ENCODE assay signal across 10 cellular contexts in genomic region chr9:93118863-93119702, GRCh38. TPM values are rescaled to one million over a fixed set of nuclear protein-coding genes. Genes with fewer than 3 reads are reported as not detected.
DNase-seq lines count a peak whose midpoint lies in the region; ATAC-seq and TF ChIP-seq lines count a peak whose summit lies in the region.
"Had no signal": no experiment of that assay in that cellular context is flagged by ENCODE, and none has a peak within 500 bp of the region (broad histone marks: within the 10 kb centered on the region; RNA-seq: fewer than 3 reads in every experiment).

No MANE protein-coding gene starts in this region.

- no peaks in the 10 kb centered on the region for H3K9me3 Mint-ChIP-seq in naive B cell
- H3K9me3 Mint-ChIP-seq: IgD-negative memory B cell, nephron had no signal

- peaks cover 18 to 29% (median 24%) of the 10 kb centered on the region in 3 donors for H3K4me1 Mint-ChIP-seq in naive B cell

- H3K9me3 ChIP-seq in upper lobe of right lung: no peaks in the 10 kb centered on the region

- H3K4me1 ChIP-seq in upper lobe of right lung: peaks cover 22% of the 10 kb centered on the region

- H3K27me3 Mint-ChIP-seq in naive B cell: no peaks in the 10 kb centered on the region
- H3K27me3 Mint-ChIP-seq: IgD-negative memory B cell had no signal

- peak overlapping the region in 5 of 6 donors; percentile 27 to 98 (median 84) for H3K27ac Mint-ChIP-seq in naive B cell

- ATAC-seq in naive B cell (ENCODE audit: low read depth in 2 of 2) (no peak), upper lobe of right lung (no peak)

- no peaks in the 10 kb centered on the region for H3K36me3 Mint-ChIP-seq in naive B cell

- H3K27ac ChIP-seq in coronary artery: peak overlapping the region; percentile 75 to 89
- peak overlapping the region; percentile 36 for H3K27ac ChIP-seq in upper lobe of right lung

- DNase-seq in activated T-cell treated with anti-CD3 and anti-CD28 coated beads, Interleukin-2, amount 50 U/mL, for 1 hour: peak; percentile 26
- no peak for DNase-seq in activated T-cell treated with anti-CD3 and anti-CD28 coated beads, Interleukin-2, amount 50 U/mL, for 48 hours
- DNase-seq in coronary artery (ENCODE audit: low spot score): peak; percentile 73
- DNase-seq in naive B cell: no peak
- peak; percentile 47 for DNase-seq in upper lobe of right lung
- DNase-seq in pons (ENCODE audit: low spot score): no peak
- DNase-seq in COLO829 (ENCODE audit: low spot score): no peak
- DNase-seq in NCI-H748 treated with DMSO at 0.1 percent for 48 hours (lab: John Stamatoyannopoulos, UW): no peak

- H3K4me3 Mint-ChIP-seq in naive B cell: peak overlapping the region in 4 of 8 donors; percentile 17 to 87 (median 52)
- H3K4me3 Mint-ChIP-seq: nephron had no signal

- peak overlapping the region; percentile 44 for H3K4me3 ChIP-seq in coronary artery
- no peak overlapping the region for H3K4me3 ChIP-seq in upper lobe of right lung

- intact Hi-C loops in upper lobe of right lung (cut with DNase I): no loop called here

- no peak for TF ChIP-seq CTCF in coronary artery (IDR thresholded peaks at IDR 0.05)
- TF ChIP-seq CTCF in upper lobe of right lung (IDR thresholded peaks at IDR 0.05): no peak

- peaks cover 12% of the 10 kb centered on the region for H3K36me3 ChIP-seq in upper lobe of right lung

- no peaks in the 10 kb centered on the region for H3K27me3 ChIP-seq in upper lobe of right lung

RNA-seq across cellular contexts. Expression of gene NINJ1, which starts 15.0 kb away (rescaled TPM):
- 10 to 100 TPM in 1 of 6 donors, 1 to 10 TPM in 5; 4.3 to 14.2 (median 7.1) TPM for polyA plus RNA-seq in naive B cell (ENCODE audit: low read depth in 6 of 6)
- 53.2 TPM for total RNA-seq in upper lobe of right lung

RNA-seq across cellular contexts. Expression of gene CARD19, which starts 23.1 kb away (rescaled TPM):
- polyA plus RNA-seq in naive B cell (ENCODE audit: low read depth in 6 of 6): 10 to 100 TPM; 18.4 to 37.3 (median 27.4) TPM
- 31.8 TPM for total RNA-seq in upper lobe of right lung

Comparison
In these comparisons a context has a peak if more than half of its experiments do, and no peak if none do; other contexts are left out.
1. DNase-seq: peak in activated T-cell treated with anti-CD3 and anti-CD28 coated beads, Interleukin-2, amount 50 U/mL, for 1 hour (single experiment), coronary artery (single experiment) and upper lobe of right lung (single experiment); none in activated T-cell treated with anti-CD3 and anti-CD28 coated beads, Interleukin-2, amount 50 U/mL, for 48 hours (0 of 2), naive B cell (single experiment), pons (single experiment), COLO829 (single experiment) and NCI-H748 treated with DMSO at 0.1 percent for 48 hours (single experiment).